In the genomic region with DNA sequence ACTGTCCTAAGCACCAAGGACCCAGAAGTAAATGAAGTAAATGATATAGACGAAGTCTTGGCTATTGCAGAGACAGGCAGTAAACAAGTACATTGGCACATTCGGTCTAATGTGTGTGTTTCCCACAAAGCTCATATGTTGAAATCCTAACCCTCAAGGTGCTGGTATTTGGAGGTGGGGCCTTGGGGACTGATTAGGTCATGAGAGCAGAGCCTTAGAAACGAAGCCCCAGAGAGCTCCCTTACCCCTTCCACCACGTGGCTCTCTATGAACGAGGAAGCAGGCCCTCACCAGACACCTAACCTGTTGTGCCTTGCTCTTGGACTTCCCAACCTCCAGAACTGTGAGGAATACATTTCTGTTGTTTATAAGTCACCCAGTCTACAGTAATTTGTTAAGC, we compare ENCODE assay signal across 1 cellular context.
TF ChIP-seq lines count a peak whose summit lies in the region.

No MANE protein-coding gene starts in this region.

TF ChIP-seq in GM23338, 12 proteins besides CTCF, POLR2A, EP300 and RAD21 (continued from another document):
- TF ChIP-seq REST (IDR thresholded peaks at IDR 0.05; ENCODE audit: unreplicated experiment) (no peak), STAT1 (IDR thresholded peaks at IDR 0.05; ENCODE audit: unreplicated experiment) (no peak), CREB1 (CRISPR knock-in tag; IDR thresholded peaks at IDR 0.05; ENCODE audit: low read depth) (no peak)
- TF ChIP-seq, protein P1, sequence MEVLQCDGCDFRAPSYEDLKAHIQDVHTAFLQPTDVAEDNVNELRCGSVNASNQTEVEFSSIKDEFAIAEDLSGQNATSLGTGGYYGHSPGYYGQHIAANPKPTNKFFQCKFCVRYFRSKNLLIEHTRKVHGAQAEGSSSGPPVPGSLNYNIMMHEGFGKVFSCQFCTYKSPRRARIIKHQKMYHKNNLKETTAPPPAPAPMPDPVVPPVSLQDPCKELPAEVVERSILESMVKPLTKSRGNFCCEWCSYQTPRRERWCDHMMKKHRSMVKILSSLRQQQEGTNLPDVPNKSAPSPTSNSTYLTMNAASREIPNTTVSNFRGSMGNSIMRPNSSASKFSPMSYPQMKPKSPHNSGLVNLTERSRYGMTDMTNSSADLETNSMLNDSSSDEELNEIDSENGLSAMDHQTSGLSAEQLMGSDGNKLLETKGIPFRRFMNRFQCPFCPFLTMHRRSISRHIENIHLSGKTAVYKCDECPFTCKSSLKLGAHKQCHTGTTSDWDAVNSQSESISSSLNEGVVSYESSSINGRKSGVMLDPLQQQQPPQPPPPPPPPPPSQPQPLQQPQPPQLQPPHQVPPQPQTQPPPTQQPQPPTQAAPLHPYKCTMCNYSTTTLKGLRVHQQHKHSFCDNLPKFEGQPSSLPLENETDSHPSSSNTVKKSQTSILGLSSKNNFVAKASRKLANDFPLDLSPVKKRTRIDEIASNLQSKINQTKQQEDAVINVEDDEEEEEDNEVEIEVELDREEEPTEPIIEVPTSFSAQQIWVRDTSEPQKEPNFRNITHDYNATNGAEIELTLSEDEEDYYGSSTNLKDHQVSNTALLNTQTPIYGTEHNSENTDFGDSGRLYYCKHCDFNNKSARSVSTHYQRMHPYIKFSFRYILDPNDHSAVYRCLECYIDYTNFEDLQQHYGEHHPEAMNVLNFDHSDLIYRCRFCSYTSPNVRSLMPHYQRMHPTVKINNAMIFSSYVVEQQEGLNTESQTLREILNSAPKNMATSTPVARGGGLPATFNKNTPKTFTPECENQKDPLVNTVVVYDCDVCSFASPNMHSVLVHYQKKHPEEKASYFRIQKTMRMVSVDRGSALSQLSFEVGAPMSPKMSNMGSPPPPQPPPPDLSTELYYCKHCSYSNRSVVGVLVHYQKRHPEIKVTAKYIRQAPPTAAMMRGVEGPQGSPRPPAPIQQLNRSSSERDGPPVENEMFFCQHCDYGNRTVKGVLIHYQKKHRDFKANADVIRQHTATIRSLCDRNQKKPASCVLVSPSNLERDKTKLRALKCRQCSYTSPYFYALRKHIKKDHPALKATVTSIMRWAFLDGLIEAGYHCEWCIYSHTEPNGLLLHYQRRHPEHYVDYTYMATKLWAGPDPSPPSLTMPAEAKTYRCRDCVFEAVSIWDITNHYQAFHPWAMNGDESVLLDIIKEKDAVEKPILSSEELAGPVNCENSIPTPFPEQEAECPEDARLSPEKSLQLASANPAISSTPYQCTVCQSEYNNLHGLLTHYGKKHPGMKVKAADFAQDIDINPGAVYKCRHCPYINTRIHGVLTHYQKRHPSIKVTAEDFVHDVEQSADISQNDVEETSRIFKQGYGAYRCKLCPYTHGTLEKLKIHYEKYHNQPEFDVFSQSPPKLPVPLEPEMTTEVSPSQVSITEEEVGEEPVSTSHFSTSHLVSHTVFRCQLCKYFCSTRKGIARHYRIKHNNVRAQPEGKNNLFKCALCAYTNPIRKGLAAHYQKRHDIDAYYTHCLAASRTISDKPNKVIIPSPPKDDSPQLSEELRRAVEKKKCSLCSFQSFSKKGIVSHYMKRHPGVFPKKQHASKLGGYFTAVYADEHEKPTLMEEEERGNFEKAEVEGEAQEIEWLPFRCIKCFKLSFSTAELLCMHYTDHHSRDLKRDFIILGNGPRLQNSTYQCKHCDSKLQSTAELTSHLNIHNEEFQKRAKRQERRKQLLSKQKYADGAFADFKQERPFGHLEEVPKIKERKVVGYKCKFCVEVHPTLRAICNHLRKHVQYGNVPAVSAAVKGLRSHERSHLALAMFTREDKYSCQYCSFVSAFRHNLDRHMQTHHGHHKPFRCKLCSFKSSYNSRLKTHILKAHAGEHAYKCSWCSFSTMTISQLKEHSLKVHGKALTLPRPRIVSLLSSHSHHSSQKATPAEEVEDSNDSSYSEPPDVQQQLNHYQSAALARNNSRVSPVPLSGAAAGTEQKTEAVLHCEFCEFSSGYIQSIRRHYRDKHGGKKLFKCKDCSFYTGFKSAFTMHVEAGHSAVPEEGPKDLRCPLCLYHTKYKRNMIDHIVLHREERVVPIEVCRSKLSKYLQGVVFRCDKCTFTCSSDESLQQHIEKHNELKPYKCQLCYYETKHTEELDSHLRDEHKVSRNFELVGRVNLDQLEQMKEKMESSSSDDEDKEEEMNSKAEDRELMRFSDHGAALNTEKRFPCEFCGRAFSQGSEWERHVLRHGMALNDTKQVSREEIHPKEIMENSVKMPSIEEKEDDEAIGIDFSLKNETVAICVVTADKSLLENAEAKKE (CRISPR knock-in tag; IDR thresholded peaks at IDR 0.05) = no peak
